In the genomic region with DNA sequence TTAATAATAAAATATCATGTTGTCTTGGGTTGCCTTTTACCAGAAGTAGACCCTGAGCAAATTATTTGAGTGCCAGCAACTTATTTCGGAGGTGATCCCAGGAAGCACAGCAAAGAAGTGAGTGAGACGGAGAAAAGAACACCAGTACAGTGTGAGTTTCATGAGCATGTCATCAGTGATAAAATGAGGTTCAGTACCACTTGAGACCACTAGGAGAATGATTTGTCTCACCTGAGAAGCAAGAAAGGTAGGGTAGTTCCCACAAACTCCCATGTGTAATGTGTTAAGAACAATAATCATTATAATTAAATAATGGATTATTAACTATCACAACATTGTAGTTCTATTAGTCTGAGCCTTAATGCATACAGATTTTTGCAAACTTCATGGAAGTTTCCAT, we compare ENCODE assay signal across 25 cellular contexts.
DNase-seq lines count a peak whose midpoint lies in the region; TF ChIP-seq lines count a peak whose summit lies in the region.
"Had no signal": no experiment of that assay in that cellular context is flagged by ENCODE, and none has a peak within 500 bp of the region (broad histone marks: within the 10 kb centered on the region; RNA-seq: fewer than 3 reads in every experiment).

No MANE protein-coding gene starts in this region.

- no peaks in the 10 kb centered on the region for H3K9me3 Mint-ChIP-seq in glutamatergic neuron (ENCODE audit: unreplicated experiment)
- H3K9me3 Mint-ChIP-seq: memory B cell had no signal

- no peak for TF ChIP-seq POLR2A in adrenal gland (IDR thresholded peaks at IDR 0.05)

- H3K27me3 ChIP-seq in smooth muscle cell (ENCODE audit: low read depth) (no peaks in the 10 kb centered on the region), adrenal gland (peaks cover 6% of the 10 kb centered on the region)
- H3K27me3 ChIP-seq: gastrocnemius medialis, ovary, upper lobe of left lung had no signal

- H3K4me1 Mint-ChIP-seq in glutamatergic neuron (ENCODE audit: low read depth, unreplicated experiment) = no peaks in the 10 kb centered on the region
- H3K4me1 Mint-ChIP-seq: B cell, memory B cell, naive B cell had no signal

- H3F3A ChIP-seq in smooth muscle cell (ENCODE audit: low read depth) = no peaks in the 10 kb centered on the region

- H4K20me1 ChIP-seq in smooth muscle cell (ENCODE audit: low read depth) = no peaks in the 10 kb centered on the region

- WGBS in smooth muscle cell (ENCODE audit: low lambda C conversion rate) = 82% methylated on average over 2 of the region's 2 CpGs
- WGBS in adrenal gland, 4 donors = 67 to 95% (median 84%) methylated on average over 2 of the region's 2 CpGs

- H3K36me3 Mint-ChIP-seq in glutamatergic neuron (ENCODE audit: unreplicated experiment) = no peaks in the 10 kb centered on the region
- H3K36me3 Mint-ChIP-seq: memory B cell, naive B cell had no signal

- TF ChIP-seq CTCF in astrocyte of the cerebellum (IDR thresholded peaks at IDR 0.05; ENCODE audit: low read depth, low read length, missing control alignments) = peak; percentile 9
- TF ChIP-seq CTCF in glutamatergic neuron (IDR thresholded peaks at IDR 0.05; ENCODE audit: partially characterized antibody, unreplicated experiment) = peak; percentile 43
- TF ChIP-seq CTCF in smooth muscle cell (IDR thresholded peaks at IDR 0.05; ENCODE audit: borderline replicate concordance, insufficient read depth, poor library complexity, severe bottlenecking) = peak; percentile 23
- no peak for TF ChIP-seq CTCF in adrenal gland (IDR thresholded peaks at IDR 0.05)

- H3K4me1 ChIP-seq in smooth muscle cell (ENCODE audit: low read depth) = no peaks in the 10 kb centered on the region
- no peaks in the 10 kb centered on the region for H3K4me1 ChIP-seq in adrenal gland (replicated peaks in 1 of 2)
- H3K4me1 ChIP-seq: gastrocnemius medialis, upper lobe of left lung had no signal

- H3K4me3 ChIP-seq in astrocyte of the cerebellum (ENCODE audit: low read depth, low read length) = no peak overlapping the region
- no peak overlapping the region for H3K4me3 ChIP-seq in smooth muscle cell
- no peak overlapping the region for H3K4me3 ChIP-seq in adrenal gland
- H3K4me3 ChIP-seq: gastrocnemius medialis, ovary, upper lobe of left lung had no signal

- no peak overlapping the region for H3K9ac ChIP-seq in smooth muscle cell (ENCODE audit: low read depth)

- H3K36me3 ChIP-seq in smooth muscle cell (ENCODE audit: low read depth) = no peaks in the 10 kb centered on the region
- no peaks in the 10 kb centered on the region for H3K36me3 ChIP-seq in adrenal gland (replicated peaks in 1 of 2)
- H3K36me3 ChIP-seq: gastrocnemius medialis, ovary, upper lobe of left lung had no signal

- H3K27ac Mint-ChIP-seq in glutamatergic neuron (ENCODE audit: unreplicated experiment) = no peak overlapping the region
- H3K27ac Mint-ChIP-seq: activated CD8-positive, alpha-beta T cell treated with anti-CD3 and anti-CD28 coated beads, Interleukin-2, amount 10 ng/mL, durations not matched to agents 7 days and 5 days; B cell; memory B cell; naive B cell had no signal

- DNase-seq in NCI-H82 (lab: John Stamatoyannopoulos, UW) (peak; percentile 2), NCI-H82 treated with DMSO at 0.1 percent for 48 hours (lab: John Stamatoyannopoulos, UW; ENCODE audit: unreplicated experiment) (no peak), astrocyte of the cerebellum (ENCODE audit: low read depth) (no peak), glutamatergic neuron (no peak), smooth muscle cell (lab: John Stamatoyannopoulos, UW; ENCODE audit: unreplicated experiment) (no peak), NCI-H1417 (lab: John Stamatoyannopoulos, UW) (no peak), adrenal gland (no peak), DMS153 treated with DMSO at 0.1 percent for 48 hours (lab: John Stamatoyannopoulos, UW; ENCODE audit: unreplicated experiment) (no peak)
- DNase-seq: activated CD4-positive, CD25-positive, alpha-beta regulatory T cell treated with anti-CD3 and anti-CD28 coated beads, Interleukin-2, amount 50 U/mL, for 72 hours; activated CD8-positive, alpha-beta T cell treated with anti-CD3 and anti-CD28 coated beads, Interleukin-2, amount 10 ng/mL, durations not matched to agents 7 days and 5 days; amniotic stem cell; COR-L47; EL; erythroblast; gastrocnemius medialis; kidney glomerular epithelial cell; naive B cell; NCI-H1092; NCI-H1930; OCI-M1; ovary; stimulated activated CD4-positive, alpha-beta T cell treated with anti-CD3 and anti-CD28 coated beads, Interleukin-15, amount 100 ng/mL, for 24 hours; upper lobe of left lung had no signal

- no peaks in the 10 kb centered on the region for H3K9me3 ChIP-seq in smooth muscle cell (replicated peaks; ENCODE audit: low read depth)
- H3K9me3 ChIP-seq in adrenal gland (replicated peaks in 1 of 3) = no peaks in the 10 kb centered on the region
- H3K9me3 ChIP-seq: gastrocnemius medialis, ovary, upper lobe of left lung had no signal

- H3K27ac ChIP-seq in smooth muscle cell (ENCODE audit: low read depth) (no peak overlapping the region), adrenal gland (no peak overlapping the region)
- H3K27ac ChIP-seq: gastrocnemius medialis, ovary, upper lobe of left lung had no signal

- H3K27me3 Mint-ChIP-seq in glutamatergic neuron (ENCODE audit: unreplicated experiment) = no peaks in the 10 kb centered on the region
- H3K27me3 Mint-ChIP-seq: B cell, memory B cell, naive B cell had no signal

- H3K4me3 Mint-ChIP-seq in glutamatergic neuron (ENCODE audit: unreplicated experiment) = no peak overlapping the region
- H3K4me3 Mint-ChIP-seq: activated CD8-positive, alpha-beta T cell treated with anti-CD3 and anti-CD28 coated beads, Interleukin-2, amount 10 ng/mL, durations not matched to agents 7 days and 5 days; B cell; memory B cell; naive B cell had no signal

- no peak overlapping the region for H3K4me2 ChIP-seq in smooth muscle cell

- in situ Hi-C loops in astrocyte of the cerebellum (cut with HindIII; ENCODE audit: low sequenced_read_pairs) = no loop called here

- no peaks in the 10 kb centered on the region for H3K79me2 ChIP-seq in smooth muscle cell (ENCODE audit: low read depth)

- intact Hi-C loops in adrenal gland (cut with DNase I) = no loop called here

- H2AFZ ChIP-seq in smooth muscle cell (ENCODE audit: low read depth) = no peak overlapping the region

Comparison
In these comparisons a context has a peak if more than half of its experiments do, and no peak if none do; other contexts are left out.
1. CTCF ChIP-seq: peak in astrocyte of the cerebellum (single experiment), glutamatergic neuron (single experiment) and smooth muscle cell (single experiment); none in adrenal gland (0 of 6).